19 cellular contexts compared by ENCODE assay signal in genomic region chr1:28672971-28673370, GRCh38. TPM values are rescaled to one million over a fixed set of nuclear protein-coding genes. Genes with fewer than 3 reads are reported as not detected.
"Had no signal": no experiment of that assay in that cellular context is flagged by ENCODE, and none has a peak within 500 bp of the region (broad histone marks: within the 10 kb centered on the region; RNA-seq: fewer than 3 reads in every experiment).

No MANE protein-coding gene starts in this region.

RNA-seq across cellular contexts. Expression of gene RNU11, which starts 24.6 kb away (rescaled TPM):
- total RNA-seq: naive thymus-derived CD4-positive, alpha-beta T cell; natural killer cell; neural crest cell; omental fat pad; osteocyte; pancreas; posterior vena cava; prostate gland; pulmonary artery endothelial cell; right atrium auricular region; sciatic nerve; smooth muscle cell; suprapubic skin; testis; transverse colon; upper lobe of right lung; urinary bladder; uterus had no signal
- polyA plus RNA-seq: naive thymus-derived CD4-positive, alpha-beta T cell; pancreas; smooth muscle cell; thymus; urinary bladder had no signal
